In the genomic region with DNA sequence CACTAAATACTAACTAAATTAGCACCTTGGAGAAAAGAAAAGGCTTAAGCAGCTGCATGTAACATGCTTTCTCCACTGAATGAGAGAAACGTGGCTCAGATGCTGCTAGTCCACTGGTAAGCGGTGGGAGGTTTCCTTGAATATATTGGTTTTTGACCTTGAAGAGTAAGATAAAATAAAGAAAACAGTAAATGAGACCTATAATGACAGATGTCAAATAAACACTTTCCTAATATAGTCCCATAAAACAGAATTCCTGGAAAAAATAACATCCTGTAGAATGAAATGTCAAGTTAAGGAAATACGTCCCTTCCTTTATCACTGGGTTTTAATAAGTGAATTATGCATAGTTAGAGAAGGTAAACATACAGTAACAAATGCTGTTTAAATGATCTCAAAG, we compare ENCODE assay signal across 25 cellular contexts.
"Had no signal": no experiment of that assay in that cellular context is flagged by ENCODE, and none has a peak within 500 bp of the region (broad histone marks: within the 10 kb centered on the region; RNA-seq: fewer than 3 reads in every experiment).

No MANE protein-coding gene starts in this region.

- H3K9me3 Mint-ChIP-seq: endodermal cell, memory B cell, neural progenitor cell had no signal

- H3K27me3 Mint-ChIP-seq: memory B cell; naive B cell; natural killer cell treated with Interleukin-12 subunit alpha and Interleukin-12 subunit beta and Interleukin-15 and Interleukin-18, amount 100 ng/mL, for 72 hours; progenitor cell of endocrine pancreas; stimulated activated naive CD8-positive, alpha-beta T cell treated with anti-CD3 and anti-CD28 coated beads, Interleukin-15, amount 100 ng/mL, for 72 hours had no signal

- H3K4me1 Mint-ChIP-seq: endodermal cell; memory B cell; naive B cell; neural progenitor cell; stimulated activated naive CD8-positive, alpha-beta T cell treated with anti-CD3 and anti-CD28 coated beads, Interleukin-15, amount 100 ng/mL, for 72 hours had no signal

- H3K4me3 Mint-ChIP-seq: endodermal cell; memory B cell; naive B cell; natural killer cell treated with Interleukin-12 subunit alpha and Interleukin-12 subunit beta and Interleukin-15 and Interleukin-18, amount 100 ng/mL, for 72 hours; neural progenitor cell; stimulated activated naive CD8-positive, alpha-beta T cell treated with anti-CD3 and anti-CD28 coated beads, Interleukin-15, amount 100 ng/mL, for 72 hours had no signal

- H3K27ac Mint-ChIP-seq: endodermal cell; memory B cell; naive B cell; natural killer cell treated with Interleukin-12 subunit alpha and Interleukin-12 subunit beta and Interleukin-15 and Interleukin-18, amount 100 ng/mL, for 72 hours; neural progenitor cell; progenitor cell of endocrine pancreas; stimulated activated naive CD8-positive, alpha-beta T cell treated with anti-CD3 and anti-CD28 coated beads, Interleukin-15, amount 100 ng/mL, for 72 hours had no signal

- DNase-seq: cortex of kidney; effector CD8-positive, alpha-beta T cell; endodermal cell; foreskin keratinocyte; heart left ventricle; left cardiac atrium; left ventricle myocardium superior; lower lobe of right lung; mucosa of descending colon; naive B cell; right lobe of liver; small intestine; stimulated activated CD4-positive, alpha-beta T cell treated with anti-CD3 and anti-CD28 coated beads, Interleukin-15, amount 100 ng/mL, for 24 hours; stimulated activated CD4-positive, alpha-beta T cell treated with anti-CD3 and anti-CD28 coated beads, Interleukin-2, amount 100 ng/mL, for 48 hours; stimulated activated CD8-positive, alpha-beta memory T cell treated with anti-CD3 and anti-CD28 coated beads, Interleukin-4, amount 100 ng/mL, for 48 hours; stimulated activated naive CD4-positive, alpha-beta T cell; stimulated activated naive CD8-positive, alpha-beta T cell treated with anti-CD3 and anti-CD28 coated beads, Interleukin-15, amount 100 ng/mL, for 72 hours; transverse colon; upper lobe of right lung; uterus had no signal

- ATAC-seq: foreskin keratinocyte; gastroesophageal sphincter; heart left ventricle; left cardiac atrium; left ventricle myocardium superior; lower lobe of right lung; mucosa of descending colon; natural killer cell treated with Interleukin-12 subunit alpha and Interleukin-12 subunit beta and Interleukin-15 and Interleukin-18, amount 100 ng/mL, for 72 hours; right lobe of liver; stimulated activated naive CD8-positive, alpha-beta T cell treated with anti-CD3 and anti-CD28 coated beads, Interleukin-15, amount 100 ng/mL, for 72 hours; upper lobe of right lung had no signal

- H3K36me3 Mint-ChIP-seq: naive B cell; natural killer cell treated with Interleukin-12 subunit alpha and Interleukin-12 subunit beta and Interleukin-15 and Interleukin-18, amount 100 ng/mL, for 72 hours; neural progenitor cell had no signal
